ENCODE assay signal across 1 cellular context in genomic region chr1:19325958-19326747, GRCh38.
TF ChIP-seq lines count a peak whose summit lies in the region.

No MANE protein-coding gene starts in this region.

TF ChIP-seq in WTC11, 78 proteins besides CTCF, POLR2A, EP300 and RAD21 (continued from another document):
- no peak for TF ChIP-seq ZBTB43 (CRISPR knock-in tag; IDR thresholded peaks at IDR 0.05)
- TF ChIP-seq SP1 (CRISPR knock-in tag; conservative IDR thresholded peaks at IDR 0.05), result no peak
- no peak for TF ChIP-seq ZNF232 (CRISPR knock-in tag; IDR thresholded peaks at IDR 0.05)
TF ChIP-seq in WTC11: peak in this region for 0.
